Comparison of ENCODE assay signal across 34 cellular contexts in genomic region chr2:96575790-96576456, GRCh38.
"Had no signal": no experiment of that assay in that cellular context is flagged by ENCODE, and none has a peak within 500 bp of the region (broad histone marks: within the 10 kb centered on the region; RNA-seq: fewer than 3 reads in every experiment).

No MANE protein-coding gene starts in this region.

- H3K9me3 ChIP-seq: ascending aorta had no signal

- H3K4me3 Mint-ChIP-seq: activated CD4-positive, alpha-beta memory T cell treated with anti-CD3 and anti-CD28 coated beads, Interleukin-2, amount 10 ng/mL, durations not matched to agents 7 days and 5 days; activated naive CD8-positive, alpha-beta T cell treated with anti-CD3 and anti-CD28 coated beads, Interleukin-2, amount 10 ng/mL, durations not matched to agents 7 days and 5 days; activated T-cell treated with anti-CD3 and anti-CD28 coated beads, Interleukin-2, amount 50 U/mL, for 72 hours; activated T-helper 17 cell treated with anti-CD3 and anti-CD28 coated beads, Interleukin-2, amount 50 U/mL, for 72 hours; central memory CD8-positive, alpha-beta T cell had no signal

- H3K27me3 Mint-ChIP-seq: activated CD4-positive, alpha-beta memory T cell treated with anti-CD3 and anti-CD28 coated beads, Interleukin-2, amount 10 ng/mL, durations not matched to agents 7 days and 5 days; activated naive CD8-positive, alpha-beta T cell treated with anti-CD3 and anti-CD28 coated beads, Interleukin-2, amount 10 ng/mL, durations not matched to agents 7 days and 5 days; activated T-helper 17 cell treated with anti-CD3 and anti-CD28 coated beads, Interleukin-2, amount 50 U/mL, for 72 hours; central memory CD8-positive, alpha-beta T cell had no signal

- H3K36me3 Mint-ChIP-seq: activated naive CD8-positive, alpha-beta T cell treated with anti-CD3 and anti-CD28 coated beads, Interleukin-2, amount 10 ng/mL, durations not matched to agents 7 days and 5 days had no signal

- H2AFZ ChIP-seq: PC-9 had no signal

- ATAC-seq: activated T-cell treated with anti-CD3 and anti-CD28 coated beads, Interleukin-2, amount 50 U/mL, for 72 hours; activated T-helper 17 cell treated with anti-CD3 and anti-CD28 coated beads, Interleukin-2, amount 50 U/mL, for 72 hours; Right ventricle myocardium inferior had no signal

- H3K4me1 Mint-ChIP-seq: activated CD4-positive, alpha-beta memory T cell treated with anti-CD3 and anti-CD28 coated beads, Interleukin-2, amount 10 ng/mL, durations not matched to agents 7 days and 5 days; activated naive CD8-positive, alpha-beta T cell treated with anti-CD3 and anti-CD28 coated beads, Interleukin-2, amount 10 ng/mL, durations not matched to agents 7 days and 5 days; activated T-helper 17 cell treated with anti-CD3 and anti-CD28 coated beads, Interleukin-2, amount 50 U/mL, for 72 hours; central memory CD8-positive, alpha-beta T cell had no signal

- DNase-seq: activated CD4-positive, alpha-beta memory T cell treated with anti-CD3 and anti-CD28 coated beads, Interleukin-2, amount 10 ng/mL, durations not matched to agents 7 days and 5 days; activated CD4-positive, alpha-beta T cell treated with anti-CD3 and anti-CD28 coated beads for 1 hour; activated CD4-positive, alpha-beta T cell treated with anti-CD3 and anti-CD28 coated beads for 48 hours; activated CD4-positive, CD25-positive, alpha-beta regulatory T cell; activated CD8-positive, alpha-beta memory T cell treated with anti-CD3 and anti-CD28 coated beads for 24 hours; activated effector memory CD4-positive, alpha-beta T cell treated with anti-CD3 and anti-CD28 coated beads, Interleukin-2, amount 50 U/mL, for 16 hours; activated naive CD4-positive, alpha-beta T cell; activated naive CD4-positive, alpha-beta T cell treated with anti-CD3 and anti-CD28 coated beads, Interleukin-2, amount 50 U/mL, for 16 hours; activated naive CD8-positive, alpha-beta T cell treated with anti-CD3 and anti-CD28 coated beads, Interleukin-2, amount 10 ng/mL, durations not matched to agents 7 days and 5 days; activated T-cell treated with anti-CD3 and anti-CD28 coated beads, Interleukin-2, amount 50 U/mL, for 1 hour; activated T-cell treated with anti-CD3 and anti-CD28 coated beads, Interleukin-2, amount 50 U/mL, for 72 hours; amygdala; Karpas-422; KBM-7; NCI-H1105; NCI-H1436; NCI-H1694 treated with DMSO at 0.1 percent for 48 hours; NCI-H2029; NCI-H345; NCI-H524 treated with DMSO at 0.1 percent for 48 hours; PC-9; SIG-M5; SW 1271; T-helper 1 cell; T-helper 2 cell; T-helper 9 cell; WERI-Rb-1 had no signal

- H3K4me2 ChIP-seq: PC-9 had no signal

- H3K27ac ChIP-seq: ascending aorta, cardiac muscle cell, PC-9, RWPE1, WERI-Rb-1 had no signal

- H3K4me1 ChIP-seq: ascending aorta had no signal

- FAIRE-seq: RCC 7860 had no signal

- H3K36me3 ChIP-seq: ascending aorta, cardiac muscle cell, WERI-Rb-1 had no signal

- H3K4me3 ChIP-seq: ascending aorta, cardiac muscle cell, PC-9 had no signal

- H3K9me3 Mint-ChIP-seq: activated CD4-positive, alpha-beta memory T cell treated with anti-CD3 and anti-CD28 coated beads, Interleukin-2, amount 10 ng/mL, durations not matched to agents 7 days and 5 days; activated naive CD8-positive, alpha-beta T cell treated with anti-CD3 and anti-CD28 coated beads, Interleukin-2, amount 10 ng/mL, durations not matched to agents 7 days and 5 days; activated T-cell treated with anti-CD3 and anti-CD28 coated beads, Interleukin-2, amount 50 U/mL, for 72 hours; activated T-helper 17 cell treated with anti-CD3 and anti-CD28 coated beads, Interleukin-2, amount 50 U/mL, for 72 hours; central memory CD8-positive, alpha-beta T cell had no signal

- H3K27me3 ChIP-seq: ascending aorta, cardiac muscle cell had no signal

- H3K27ac Mint-ChIP-seq: activated CD4-positive, alpha-beta memory T cell treated with anti-CD3 and anti-CD28 coated beads, Interleukin-2, amount 10 ng/mL, durations not matched to agents 7 days and 5 days; activated naive CD8-positive, alpha-beta T cell treated with anti-CD3 and anti-CD28 coated beads, Interleukin-2, amount 10 ng/mL, durations not matched to agents 7 days and 5 days; activated T-cell treated with anti-CD3 and anti-CD28 coated beads, Interleukin-2, amount 50 U/mL, for 72 hours; activated T-helper 17 cell treated with anti-CD3 and anti-CD28 coated beads, Interleukin-2, amount 50 U/mL, for 72 hours had no signal
